Comparison of ENCODE assay signal across 18 cellular contexts in genomic region chr6:42088101-42088591, GRCh38. TPM values are rescaled to one million over a fixed set of nuclear protein-coding genes. Genes with fewer than 3 reads are reported as not detected.
DNase-seq lines count a peak whose midpoint lies in the region; ATAC-seq and TF ChIP-seq lines count a peak whose summit lies in the region.
"Had no signal": no experiment of that assay in that cellular context is flagged by ENCODE, and none has a peak within 500 bp of the region (broad histone marks: within the 10 kb centered on the region; RNA-seq: fewer than 3 reads in every experiment).

No MANE protein-coding gene starts in this region.

- H3F3A ChIP-seq in MM.1S (ENCODE audit: insufficient read depth, low read length) = no peaks in the 10 kb centered on the region

- no peaks in the 10 kb centered on the region for H3K27me3 ChIP-seq in MM.1S (replicated peaks; ENCODE audit: insufficient read depth, low read length)
- H3K27me3 ChIP-seq: Peyer's patch had no signal

- no peaks in the 10 kb centered on the region for H3K9me3 Mint-ChIP-seq in endothelial cell (ENCODE audit: unreplicated experiment)
- H3K9me3 Mint-ChIP-seq: immature natural killer cell, nephron had no signal

- H3K27ac Mint-ChIP-seq in endothelial cell (ENCODE audit: unreplicated experiment) = no peak overlapping the region
- H3K27ac Mint-ChIP-seq: immature natural killer cell, nephron had no signal

- H3K27me3 Mint-ChIP-seq in endothelial cell (ENCODE audit: unreplicated experiment) = peaks cover 5% of the 10 kb centered on the region

- H3K27ac ChIP-seq in MM.1S (ENCODE audit: low read length) = no peak overlapping the region
- H3K27ac ChIP-seq: Peyer's patch had no signal

- no peaks in the 10 kb centered on the region for H3K36me3 Mint-ChIP-seq in endothelial cell (ENCODE audit: low read depth, unreplicated experiment)

- H3K9ac ChIP-seq in MM.1S (ENCODE audit: low read length) = no peak overlapping the region

- H3K79me2 ChIP-seq in MM.1S (ENCODE audit: low read length) = no peaks in the 10 kb centered on the region

- no peaks in the 10 kb centered on the region for H3K36me3 ChIP-seq in MM.1S (replicated peaks; ENCODE audit: insufficient read depth, low read length)
- H3K36me3 ChIP-seq: Peyer's patch had no signal

- no peaks in the 10 kb centered on the region for H3K4me1 Mint-ChIP-seq in endothelial cell (ENCODE audit: unreplicated experiment)
- H3K4me1 Mint-ChIP-seq: immature natural killer cell, nephron had no signal

- no peak overlapping the region for H3K4me3 Mint-ChIP-seq in endothelial cell (ENCODE audit: unreplicated experiment)
- H3K4me3 Mint-ChIP-seq: immature natural killer cell, nephron had no signal

- DNase-seq in H4 (ENCODE audit: low spot score) = peak; percentile 62
- peak; percentile 15 for DNase-seq in RPMI7951 (ENCODE audit: low read depth)
- peak; percentile 34 for DNase-seq in fibroblast of pulmonary artery (ENCODE audit: low read depth)
- no peak for DNase-seq in omental fat pad (ENCODE audit: low spot score)
- DNase-seq in endothelial cell (ENCODE audit: low spot score) = no peak
- no peak for DNase-seq in effector CD4-positive, alpha-beta T cell
- DNase-seq in NCI-H526 (lab: John Stamatoyannopoulos, UW) = no peak
- DNase-seq in MM.1S = no peak
- DNase-seq: amygdala; erythroblast; GOT3; immature natural killer cell; KG1; NCI-H2107; Peyer's patch; stimulated activated CD4-positive, alpha-beta T cell treated with anti-CD3 and anti-CD28 coated beads, Interleukin-12 subunit alpha, Interleukin-12 subunit beta, amount 100 ng/mL, for 4 hours; stimulated activated CD8-positive, alpha-beta memory T cell treated with anti-CD3 and anti-CD28 coated beads, Interleukin-4, amount 100 ng/mL, for 48 hours had no signal

- H4K20me1 ChIP-seq in MM.1S (ENCODE audit: insufficient read depth, low read length) = no peaks in the 10 kb centered on the region

- no peaks in the 10 kb centered on the region for H3K4me1 ChIP-seq in MM.1S (ENCODE audit: low read length)
- H3K4me1 ChIP-seq: Peyer's patch had no signal

- H3K4me3 ChIP-seq in fibroblast of pulmonary artery (replicated peaks; ENCODE audit: low read depth, low read length) (no peak overlapping the region), MM.1S (ENCODE audit: low read length) (no peak overlapping the region)
- H3K4me3 ChIP-seq: Peyer's patch had no signal

- H3K9me3 ChIP-seq in MM.1S (replicated peaks; ENCODE audit: insufficient read depth, low read length) = no peaks in the 10 kb centered on the region
- H3K9me3 ChIP-seq: Peyer's patch had no signal

- TF ChIP-seq CTCF in fibroblast of pulmonary artery (IDR thresholded peaks at IDR 0.05; ENCODE audit: low read length, missing control alignments) (no peak), omental fat pad (IDR thresholded peaks at IDR 0.05) (no peak), endothelial cell (IDR thresholded peaks at IDR 0.05; ENCODE audit: unreplicated experiment) (no peak), MM.1S (IDR thresholded peaks at IDR 0.05; ENCODE audit: low read length) (no peak)

- peak; percentile 73 for ATAC-seq in omental fat pad (ENCODE audit: low FRiP score)

- H2AFZ ChIP-seq in MM.1S (ENCODE audit: low read length) = no peak overlapping the region

- no peak overlapping the region for H3K4me2 ChIP-seq in MM.1S (ENCODE audit: low read depth, low read length)

- H3K9me2 ChIP-seq in MM.1S (replicated peaks; ENCODE audit: insufficient read depth, low read length) = no peaks in the 10 kb centered on the region

RNA-seq across cellular contexts. Expression of gene TAF8, which starts 37.8 kb away (rescaled TPM):
- 27.8 and 30.4 TPM in 2 replicates for total RNA-seq in H4 (2014; rRNA removed; shearing (Covaris generic))
- 22.6 and 29.1 TPM in 2 replicates for total RNA-seq in RPMI7951 (2014; rRNA removed; shearing (Covaris generic))
- total RNA-seq in omental fat pad (10 to 100 TPM; 24.3 to 41.4 (median 26.1) TPM), endothelial cell (ENCODE audit: unreplicated experiment) (21.9 TPM)

RNA-seq across cellular contexts. Expression of gene C6orf132, which starts 54.3 kb away (rescaled TPM):
- total RNA-seq in H4 (2014; rRNA removed; shearing (Covaris generic)) = not detected in 2 replicates
- total RNA-seq in RPMI7951 (2014; rRNA removed; shearing (Covaris generic)) = not detected in 2 replicates
- total RNA-seq in omental fat pad = 10 to 100 TPM in 1 of 4 donors, 1 to 10 TPM in 3; 3.0 to 19.0 (median 3.6) TPM
- total RNA-seq in endothelial cell (ENCODE audit: unreplicated experiment) = 0.87 TPM

Comparison
In these comparisons a context has a peak if more than half of its experiments do, and no peak if none do; other contexts are left out.
1. DNase-seq: peak in H4 (single experiment), RPMI7951 (single experiment) and fibroblast of pulmonary artery (single experiment); none in omental fat pad (single experiment), endothelial cell (single experiment), effector CD4-positive, alpha-beta T cell (single experiment), NCI-H526 (0 of 2) and MM.1S (single experiment).